ENCODE assay signal across 2 cellular contexts in the genomic region with DNA sequence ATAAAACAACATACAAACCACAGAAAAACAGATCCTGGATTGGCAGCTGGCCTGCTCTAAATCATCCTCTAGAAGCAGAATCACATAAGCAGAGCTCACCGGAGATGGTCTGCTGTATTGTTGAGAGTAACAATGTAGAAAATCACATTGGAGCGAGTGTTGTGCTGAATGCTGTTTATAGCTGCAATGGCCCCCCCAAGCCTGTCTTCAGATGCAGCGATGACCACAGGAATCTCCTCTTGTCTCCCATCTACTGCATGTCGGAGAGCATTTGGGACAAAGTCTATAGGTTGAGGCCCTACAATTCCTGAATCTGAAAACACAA.
TF ChIP-seq lines count a peak whose summit lies in the region.

No MANE protein-coding gene starts in this region.

TF ChIP-seq in SK-N-SH treated with all-trans-retinoic acid at 6 μM for 48 hours, 23 proteins besides CTCF, POLR2A, EP300 and RAD21:
- TF ChIP-seq ZNF565 (CRISPR knock-in tag; conservative IDR thresholded peaks at IDR 0.05; ENCODE audit: low read depth) (no peak), PPARA (CRISPR knock-in tag; IDR thresholded peaks at IDR 0.05; ENCODE audit: borderline replicate concordance) (no peak), ZFP30 (CRISPR knock-in tag; IDR thresholded peaks at IDR 0.05) (0 out of 2 replicates have a peak, but pooled peaks have one; percentile 39)

TF ChIP-seq in SK-N-SH, 30 proteins besides CTCF, POLR2A, EP300 and RAD21:
- TF ChIP-seq ZBTB33 (IDR thresholded peaks at IDR 0.05; ENCODE audit: borderline replicate concordance, low read depth), result no peak
- no peak for TF ChIP-seq GATA2 (CRISPR knock-in tag; IDR thresholded peaks at IDR 0.05)
